13 cellular contexts compared by ENCODE assay signal in genomic region chr7:1248459-1249131, GRCh38. TPM values are rescaled to one million over a fixed set of nuclear protein-coding genes. Genes with fewer than 3 reads are reported as not detected.
DNase-seq lines count a peak whose midpoint lies in the region; TF ChIP-seq lines count a peak whose summit lies in the region.
"Had no signal": no experiment of that assay in that cellular context is flagged by ENCODE, and none has a peak within 500 bp of the region (broad histone marks: within the 10 kb centered on the region; RNA-seq: fewer than 3 reads in every experiment).

No MANE protein-coding gene starts in this region.

- H3K36me3 ChIP-seq in A673 (ENCODE audit: insufficient read depth, low read length, poor library complexity, severe bottlenecking) (no peaks in the 10 kb centered on the region), SJCRH30 (no peaks in the 10 kb centered on the region)
- no peaks in the 10 kb centered on the region for H3K36me3 ChIP-seq in CD8-positive, alpha-beta memory T cell (ENCODE audit: insufficient read depth, low read length)

- no peak for TF ChIP-seq CTCF in A673 (conservative IDR thresholded peaks at IDR 0.05; ENCODE audit: low read depth, low read length)
- no peak for TF ChIP-seq CTCF in GM10266 (IDR thresholded peaks at IDR 0.05; ENCODE audit: control insufficient read depth, insufficient read depth, low read depth, missing control alignments)

- POLR2A ChIA-PET in A673 (lab: Charles Lee; ENCODE audit: low non-redundant PET) = interaction anchor here (0.6 kb wide), 1 partner anchor 429 kb away, joined by 13 read pairs; no protein-coding TSS in a partner anchor
- POLR2A ChIA-PET in CD8-positive, alpha-beta memory T cell (lab: Charles Lee) = no interaction called here

- peaks cover 38% of the 10 kb centered on the region for H3K4me1 ChIP-seq in A673 (ENCODE audit: insufficient read depth, low read length, poor library complexity, severe bottlenecking)
- peaks cover 15% of the 10 kb centered on the region for H3K4me1 ChIP-seq in CD8-positive, alpha-beta memory T cell (ENCODE audit: insufficient read depth, low read length)
- H3K4me1 ChIP-seq in SJCRH30 = peaks cover 21% of the 10 kb centered on the region
- H3K4me1 ChIP-seq: parathyroid adenoma had no signal

- H3K9me3 ChIP-seq in A673 (ENCODE audit: low read depth, low read length, poor library complexity, severe bottlenecking) (no peaks in the 10 kb centered on the region), SJCRH30 (replicated peaks) (no peaks in the 10 kb centered on the region)
- no peaks in the 10 kb centered on the region for H3K9me3 ChIP-seq in CD8-positive, alpha-beta memory T cell (ENCODE audit: low read length)

- H3K27ac ChIP-seq in A673 (ENCODE audit: low read depth, low read length, poor library complexity, severe bottlenecking) (no peak overlapping the region), SJCRH30 (no peak overlapping the region)
- no peak overlapping the region for H3K27ac ChIP-seq in CD8-positive, alpha-beta memory T cell (ENCODE audit: low read depth, low read length)
- H3K27ac ChIP-seq: C4-2B, parathyroid adenoma had no signal

- H3K36me3 Mint-ChIP-seq in CD8-positive, alpha-beta memory T cell = no peaks in the 10 kb centered on the region

- intact Hi-C loops in A673 (cut with micrococcal nuclease; ENCODE audit: unreplicated experiment) = no loop called here

- H3K4me3 Mint-ChIP-seq in CD8-positive, alpha-beta memory T cell = peak overlapping the region in 5 of 7 donors; percentile 5 to 61 (median 39)

- H3K27me3 ChIP-seq in A673 (replicated peaks; ENCODE audit: insufficient read depth, low read depth, low read length, poor library complexity) = peaks cover 45% of the 10 kb centered on the region
- H3K27me3 ChIP-seq in CD8-positive, alpha-beta memory T cell (ENCODE audit: insufficient read depth, low read length, poor library complexity, severe bottlenecking) = peaks cover 54% of the 10 kb centered on the region
- H3K27me3 ChIP-seq in SJCRH30 = no peaks in the 10 kb centered on the region

- H3K4me3 ChIP-seq in A673 (ENCODE audit: low read depth, low read length, poor library complexity, severe bottlenecking) (peak overlapping the region; percentile 41), SJCRH30 (peak overlapping the region; percentile 13)
- no peak overlapping the region for H3K4me3 ChIP-seq in CD8-positive, alpha-beta memory T cell (ENCODE audit: low read length)

- DNase-seq in A673 (ENCODE audit: low spot score) = no peak
- DNase-seq in CD8-positive, alpha-beta memory T cell = no peak
- peak; percentile 62 to 65 for DNase-seq in SJCRH30
- peak; percentile 12 for DNase-seq in myocyte (ENCODE audit: low read depth)
- DNase-seq in GM10266 (ENCODE audit: extremely low spot score) = no peak
- no peak for DNase-seq in DMS153 treated with DMSO at 0.1 percent for 48 hours (lab: John Stamatoyannopoulos, UW; ENCODE audit: unreplicated experiment)
- no peak for DNase-seq in dermis blood vessel endothelial cell
- DNase-seq in NCI-H128 (lab: John Stamatoyannopoulos, UW; ENCODE audit: unreplicated experiment) = no peak
- DNase-seq: OCI-M1 had no signal

- H3K27me3 Mint-ChIP-seq in CD8-positive, alpha-beta memory T cell = peaks cover 59 to 72% of the 10 kb centered on the region in 2 donors

- no TSS peak for BruUV-seq in A673 (replicated peaks; lab: Mats Ljungman, UMichigan)

- H3K27ac Mint-ChIP-seq in CD8-positive, alpha-beta memory T cell = no peak overlapping the region

- no peaks in the 10 kb centered on the region for H3K9me3 Mint-ChIP-seq in CD8-positive, alpha-beta memory T cell

- CTCF ChIA-PET in A673 (lab: Charles Lee) = no interaction called here
- CTCF ChIA-PET in CD8-positive, alpha-beta memory T cell (lab: Charles Lee) = interaction anchor here (0.9 kb wide), 1 partner anchor 9 kb away, joined by 3 read pairs; no protein-coding TSS in a partner anchor

- H3K4me1 Mint-ChIP-seq in CD8-positive, alpha-beta memory T cell = peaks cover 10 to 19% (median 17%) of the 10 kb centered on the region in 3 donors

RNA-seq across cellular contexts. Expression of gene UNCX, which starts 15.9 kb away (rescaled TPM):
- total RNA-seq in A673 (2021) (1.2 and 1.9 TPM in 2 replicates), myocyte (not detected in 2 replicates), dermis blood vessel endothelial cell (not detected in 2 replicates)
- total RNA-seq in CD8-positive, alpha-beta memory T cell = not detected
- polyA plus RNA-seq in CD8-positive, alpha-beta memory T cell = not detected
- total RNA-seq in SJCRH30 (2014; rRNA removed; shearing (Covaris generic)) = 0.08 and 0.30 TPM in 2 replicates
- not detected for polyA plus RNA-seq in myocyte (2012)
- total RNA-seq: frontal cortex, temporal lobe had no signal

Comparison
In these comparisons a context has a peak if more than half of its experiments do, and no peak if none do; other contexts are left out.
1. DNase-seq: peak in SJCRH30 (2 of 2) and myocyte (single experiment); none in A673 (single experiment), CD8-positive, alpha-beta memory T cell (0 of 5), GM10266 (single experiment), DMS153 treated with DMSO at 0.1 percent for 48 hours (single experiment), dermis blood vessel endothelial cell (single experiment) and NCI-H128 (single experiment).